8 cellular contexts compared by ENCODE assay signal in the genomic region with DNA sequence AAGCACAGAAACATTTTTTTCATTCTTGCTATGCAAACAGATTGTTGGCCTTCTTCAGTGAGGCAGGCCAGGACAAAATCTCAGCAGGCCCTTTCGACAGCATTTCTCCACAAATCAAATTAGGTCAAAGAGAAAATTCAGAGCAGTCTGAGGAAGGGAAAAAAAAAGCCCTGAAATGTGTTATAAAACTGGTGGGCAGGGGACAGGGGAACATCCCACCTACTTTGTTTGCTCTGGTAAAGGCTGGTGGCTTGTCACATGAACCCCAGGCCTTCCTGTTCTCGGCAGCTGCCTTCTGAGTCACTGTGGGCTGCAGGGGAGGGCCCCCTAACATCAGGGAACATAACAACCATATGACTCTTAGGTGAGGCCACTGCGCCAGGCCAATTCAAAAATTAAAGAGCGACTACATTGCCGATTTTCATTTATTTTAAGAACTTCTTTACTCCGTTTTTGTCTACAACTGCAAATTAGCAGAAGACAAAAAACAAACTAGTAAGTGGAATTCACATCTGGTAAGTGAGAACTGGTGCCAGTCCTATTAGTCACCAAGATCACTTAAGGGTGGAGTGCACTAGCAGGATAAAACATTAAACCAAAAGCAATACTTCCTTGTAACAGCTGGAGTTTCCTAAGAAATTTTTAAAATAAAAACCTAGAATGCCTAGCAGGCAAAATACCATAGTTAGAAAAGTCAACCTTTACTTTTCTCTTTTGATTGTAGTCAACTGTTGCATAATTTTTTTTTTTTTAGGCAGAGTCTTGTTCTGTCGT. TPM values are rescaled to one million over a fixed set of nuclear protein-coding genes. Genes with fewer than 3 reads are reported as not detected.
DNase-seq lines count a peak whose midpoint lies in the region; ATAC-seq, FAIRE-seq and TF ChIP-seq lines count a peak whose summit lies in the region.

No MANE protein-coding gene starts in this region.

- no peak for TF ChIP-seq CTCF in AG04450 (IDR thresholded peaks at IDR 0.05; ENCODE audit: low read depth, low read length)
- TF ChIP-seq CTCF in right atrium auricular region (IDR thresholded peaks at IDR 0.05) = no peak
- TF ChIP-seq CTCF in gastrocnemius medialis (IDR thresholded peaks at IDR 0.05 in 4 of 5, conservative IDR thresholded peaks at IDR 0.05 in 1 of 5) = no peak

- no peaks in the 10 kb centered on the region for H3K27me3 ChIP-seq in AG04450 (ENCODE audit: control insufficient read depth, insufficient read depth, low read length)
- no peaks in the 10 kb centered on the region for H3K27me3 ChIP-seq in right atrium auricular region
- no peaks in the 10 kb centered on the region for H3K27me3 ChIP-seq in gastrocnemius medialis

- peaks cover 0 to 41% of the 10 kb centered on the region in 2 donors for H3K4me1 ChIP-seq in right atrium auricular region
- H3K4me1 ChIP-seq in gastrocnemius medialis = peaks cover 16% of the 10 kb centered on the region in 2 donors

- DNase-seq in AG04450 (ENCODE audit: low read depth, low spot score) = peak; percentile 48
- peak; percentile 30 for DNase-seq in GM19239 (ENCODE audit: insufficient read length, low spot score)
- peak; percentile 15 to 92 (median 43) for DNase-seq in T-helper 1 cell
- peak; percentile 78 for DNase-seq in amniotic epithelial cell (ENCODE audit: low read depth)
- DNase-seq in right atrium auricular region (ENCODE audit: low spot score) = peak; percentile 95
- DNase-seq in gastrocnemius medialis = peak; percentile 70 to 75
- no peak for DNase-seq in NCI-H524 treated with DMSO at 0.1 percent for 48 hours (lab: John Stamatoyannopoulos, UW)

- H3K27ac ChIP-seq in AG04450 (ENCODE audit: low read depth, low read length) (peak overlapping the region; percentile 96), right atrium auricular region (peak overlapping the region; percentile 88 to 94), gastrocnemius medialis (peak overlapping the region; percentile 69 to 79 (median 76))

- FAIRE-seq in GM19239 (lab: Jason Lieb, UNC) = peak; percentile 53

- CTCF ChIA-PET in AG04450 (lab: Charles Lee) = interaction anchor here (0.9 to 3.9 kb wide), 5 partner anchors 10 to 281 kb away, joined by 3 to 23 read pairs (median 5); a partner anchor contains a TSS

- H3K9me3 ChIP-seq in AG04450 (ENCODE audit: control insufficient read depth, insufficient read depth, low read length) (no peaks in the 10 kb centered on the region), right atrium auricular region (no peaks in the 10 kb centered on the region), gastrocnemius medialis (no peaks in the 10 kb centered on the region)

- ATAC-seq in HG03378 (IDR thresholded peaks at IDR 0.05; ENCODE audit: unreplicated experiment) = peak; percentile 98
- peak; percentile 81 to 95 for ATAC-seq in gastrocnemius medialis

- intact Hi-C loops in gastrocnemius medialis (cut with DNase I; ENCODE audit: low total_unique reads) = no loop called here

- in situ Hi-C loops in gastrocnemius medialis (cut with MboI; ENCODE audit: low sequenced_read_pairs in 4 of 4) = loop anchor here in 2 of 4 donors (5.0 to 10.0 kb wide), 2 partner anchors 82 to 100 kb away; a partner anchor contains a TSS

- H3K36me3 ChIP-seq in right atrium auricular region = no peaks in the 10 kb centered on the region
- H3K36me3 ChIP-seq in gastrocnemius medialis = no peaks in the 10 kb centered on the region

- POLR2A ChIA-PET in AG04450 (lab: Yijun Ruan, JAX) = interaction anchor here (0.9 to 1.8 kb wide), 2 partner anchors 46 to 48 kb away, joined by 3 to 6 read pairs; a partner anchor contains a TSS

- H3K4me3 ChIP-seq in AG04450 (ENCODE audit: low read depth, low read length) = no peak overlapping the region
- no peak overlapping the region for H3K4me3 ChIP-seq in right atrium auricular region
- no peak overlapping the region for H3K4me3 ChIP-seq in gastrocnemius medialis

- peak in 1 of 2 donors; percentile 47 for TF ChIP-seq POLR2A in gastrocnemius medialis (IDR thresholded peaks at IDR 0.05)

RNA-seq across cellular contexts. Expression of a gene that starts 46.2 kb away (rescaled TPM):
- polyA plus RNA-seq in AG04450 (2011; rRNA removed) = 20.5 and 27.9 TPM in 2 replicates
- 44.6 and 64.6 TPM in 2 replicates for polyA minus RNA-seq in AG04450 (2011; rRNA and poly(A)+ RNA removed)
- 10 to 100 TPM; 53.7 to 55.4 TPM for total RNA-seq in right atrium auricular region
- total RNA-seq in gastrocnemius medialis = 10 to 100 TPM; 19.2 to 34.0 (median 21.3) TPM

RNA-seq across cellular contexts. Expression of a gene that starts 57.0 kb away (rescaled TPM):
- polyA plus RNA-seq in AG04450 (2011; rRNA removed) = 142 and 148 TPM in 2 replicates
- 175 and 221 TPM in 2 replicates for polyA minus RNA-seq in AG04450 (2011; rRNA and poly(A)+ RNA removed)
- 100 to 1,000 TPM; 132 to 520 TPM for total RNA-seq in right atrium auricular region
- 1,000 to 10,000 TPM in 3 of 4 donors, 100 to 1,000 TPM in 1; 485 to 1,318 (median 1,176) TPM for total RNA-seq in gastrocnemius medialis
